Comparison of ENCODE assay signal across 2 cellular contexts in the genomic region with DNA sequence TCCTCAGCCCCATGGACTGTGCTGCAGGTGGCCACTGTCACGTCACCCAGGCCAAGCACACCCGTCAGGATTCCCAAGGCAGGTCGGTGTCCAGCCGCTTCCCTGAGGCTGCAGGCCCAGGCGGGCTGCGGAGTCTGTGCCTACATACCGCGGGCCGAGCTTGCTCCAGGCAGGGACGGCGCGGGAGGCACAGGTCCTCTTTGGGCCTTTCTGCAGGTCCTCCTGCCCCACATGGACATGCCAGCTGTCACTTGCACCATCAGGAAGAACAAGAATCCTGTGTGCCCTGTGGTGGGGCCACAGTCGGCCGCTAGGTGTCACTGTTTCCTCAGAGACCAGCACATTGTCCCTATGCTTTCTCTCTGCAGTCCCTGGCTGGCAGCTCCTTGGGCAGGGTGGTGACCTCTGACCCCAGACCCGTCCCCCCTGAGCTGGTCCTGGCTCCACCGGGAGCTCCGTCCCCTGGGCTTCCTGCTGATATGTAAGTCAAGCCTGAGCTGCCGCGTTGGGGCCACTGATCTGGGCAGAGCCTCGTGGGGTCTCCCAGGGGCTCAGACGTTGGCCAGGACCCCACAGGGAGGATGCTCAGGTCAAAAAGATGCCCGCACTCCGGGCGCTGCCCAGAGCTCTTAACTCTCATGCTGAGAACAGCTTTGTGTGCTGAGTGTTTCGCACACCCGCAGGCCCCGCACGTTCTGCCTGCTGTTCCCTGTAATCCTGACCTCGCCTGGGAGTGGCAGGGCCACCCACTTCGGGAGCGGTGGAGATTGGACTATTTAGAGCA.
TF ChIP-seq lines count a peak whose summit lies in the region.

No MANE protein-coding gene starts in this region.

TF ChIP-seq in GM12891, 5 proteins besides CTCF, POLR2A, EP300 and RAD21 (continued from another document):
- TF ChIP-seq SPI1 (IDR thresholded peaks at IDR 0.05; ENCODE audit: low read depth, low read length), result no peak
- no peak for TF ChIP-seq TAF1 (IDR thresholded peaks at IDR 0.05; ENCODE audit: low read depth, low read length)

TF ChIP-seq in SK-N-SH, 30 proteins besides CTCF, POLR2A, EP300 and RAD21 (continued from another document):
- TF ChIP-seq, protein P1, sequence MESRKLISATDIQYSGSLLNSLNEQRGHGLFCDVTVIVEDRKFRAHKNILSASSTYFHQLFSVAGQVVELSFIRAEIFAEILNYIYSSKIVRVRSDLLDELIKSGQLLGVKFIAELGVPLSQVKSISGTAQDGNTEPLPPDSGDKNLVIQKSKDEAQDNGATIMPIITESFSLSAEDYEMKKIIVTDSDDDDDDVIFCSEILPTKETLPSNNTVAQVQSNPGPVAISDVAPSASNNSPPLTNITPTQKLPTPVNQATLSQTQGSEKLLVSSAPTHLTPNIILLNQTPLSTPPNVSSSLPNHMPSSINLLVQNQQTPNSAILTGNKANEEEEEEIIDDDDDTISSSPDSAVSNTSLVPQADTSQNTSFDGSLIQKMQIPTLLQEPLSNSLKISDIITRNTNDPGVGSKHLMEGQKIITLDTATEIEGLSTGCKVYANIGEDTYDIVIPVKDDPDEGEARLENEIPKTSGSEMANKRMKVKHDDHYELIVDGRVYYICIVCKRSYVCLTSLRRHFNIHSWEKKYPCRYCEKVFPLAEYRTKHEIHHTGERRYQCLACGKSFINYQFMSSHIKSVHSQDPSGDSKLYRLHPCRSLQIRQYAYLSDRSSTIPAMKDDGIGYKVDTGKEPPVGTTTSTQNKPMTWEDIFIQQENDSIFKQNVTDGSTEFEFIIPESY (IDR thresholded peaks at IDR 0.05; ENCODE audit: borderline replicate concordance, low read depth), result no peak
- no peak for TF ChIP-seq FOSL2 (IDR thresholded peaks at IDR 0.05; ENCODE audit: borderline replicate concordance, low read depth)
- TF ChIP-seq FOXJ3 (CRISPR knock-in tag; IDR thresholded peaks at IDR 0.05), result no peak
- TF ChIP-seq SIN3A (IDR thresholded peaks at IDR 0.05; ENCODE audit: borderline replicate concordance, low read depth, low read length), result no peak
- no peak for TF ChIP-seq TAF1 (IDR thresholded peaks at IDR 0.05; ENCODE audit: borderline replicate concordance, low read depth, low read length)
- TF ChIP-seq SMC3 (IDR thresholded peaks at IDR 0.05; ENCODE audit: low read depth, low read length), result peak; percentile 77
- no peak for TF ChIP-seq TCF12 (IDR thresholded peaks at IDR 0.05)
- TF ChIP-seq, protein P2, sequence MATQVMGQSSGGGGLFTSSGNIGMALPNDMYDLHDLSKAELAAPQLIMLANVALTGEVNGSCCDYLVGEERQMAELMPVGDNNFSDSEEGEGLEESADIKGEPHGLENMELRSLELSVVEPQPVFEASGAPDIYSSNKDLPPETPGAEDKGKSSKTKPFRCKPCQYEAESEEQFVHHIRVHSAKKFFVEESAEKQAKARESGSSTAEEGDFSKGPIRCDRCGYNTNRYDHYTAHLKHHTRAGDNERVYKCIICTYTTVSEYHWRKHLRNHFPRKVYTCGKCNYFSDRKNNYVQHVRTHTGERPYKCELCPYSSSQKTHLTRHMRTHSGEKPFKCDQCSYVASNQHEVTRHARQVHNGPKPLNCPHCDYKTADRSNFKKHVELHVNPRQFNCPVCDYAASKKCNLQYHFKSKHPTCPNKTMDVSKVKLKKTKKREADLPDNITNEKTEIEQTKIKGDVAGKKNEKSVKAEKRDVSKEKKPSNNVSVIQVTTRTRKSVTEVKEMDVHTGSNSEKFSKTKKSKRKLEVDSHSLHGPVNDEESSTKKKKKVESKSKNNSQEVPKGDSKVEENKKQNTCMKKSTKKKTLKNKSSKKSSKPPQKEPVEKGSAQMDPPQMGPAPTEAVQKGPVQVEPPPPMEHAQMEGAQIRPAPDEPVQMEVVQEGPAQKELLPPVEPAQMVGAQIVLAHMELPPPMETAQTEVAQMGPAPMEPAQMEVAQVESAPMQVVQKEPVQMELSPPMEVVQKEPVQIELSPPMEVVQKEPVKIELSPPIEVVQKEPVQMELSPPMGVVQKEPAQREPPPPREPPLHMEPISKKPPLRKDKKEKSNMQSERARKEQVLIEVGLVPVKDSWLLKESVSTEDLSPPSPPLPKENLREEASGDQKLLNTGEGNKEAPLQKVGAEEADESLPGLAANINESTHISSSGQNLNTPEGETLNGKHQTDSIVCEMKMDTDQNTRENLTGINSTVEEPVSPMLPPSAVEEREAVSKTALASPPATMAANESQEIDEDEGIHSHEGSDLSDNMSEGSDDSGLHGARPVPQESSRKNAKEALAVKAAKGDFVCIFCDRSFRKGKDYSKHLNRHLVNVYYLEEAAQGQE (IDR thresholded peaks at IDR 0.05; ENCODE audit: low read depth, low read length), result no peak
- no peak for TF ChIP-seq GABPA (IDR thresholded peaks at IDR 0.05; ENCODE audit: low read depth)
- TF ChIP-seq NRF1 (IDR thresholded peaks at IDR 0.05; ENCODE audit: low read depth, low read length), result no peak
- no peak for TF ChIP-seq ELF1 (IDR thresholded peaks at IDR 0.05)
- TF ChIP-seq MXI1 (IDR thresholded peaks at IDR 0.05; ENCODE audit: low read depth, low read length), result peak; percentile 66; the same call in 1 of the 2 replicates
